ENCODE assay signal across 1 cellular context in genomic region chr6:33391278-33392167, GRCh38.
TF ChIP-seq lines count a peak whose summit lies in the region.

KIFC1 (plus strand) TSS chr6:33391823; CDS start chr6:33391986, 163 bp downstream.

TF ChIP-seq in K562, 482 proteins besides CTCF, POLR2A, EP300 and RAD21 (continued from another document and continues in another):
- TF ChIP-seq HNRNPH1 (optimal IDR thresholded peaks at IDR 0.05; ENCODE audit: low read depth, low read length), result no peak
- no peak for TF ChIP-seq ZNF655 (CRISPR knock-in tag; IDR thresholded peaks at IDR 0.05)
- no peak for TF ChIP-seq ZNF785 (CRISPR knock-in tag; IDR thresholded peaks at IDR 0.05)
- TF ChIP-seq E4F1 (CRISPR knock-in tag; IDR thresholded peaks at IDR 0.05; ENCODE audit: borderline replicate concordance), result no peak
- peak; percentile 86 for TF ChIP-seq KLF16 (IDR thresholded peaks at IDR 0.05)
- TF ChIP-seq GMEB1 (CRISPR knock-in tag; IDR thresholded peaks at IDR 0.05), result peak; percentile 95
- no peak for TF ChIP-seq ESRRB (CRISPR knock-in tag; IDR thresholded peaks at IDR 0.05; ENCODE audit: borderline replicate concordance)
- no peak for TF ChIP-seq MCM5 (IDR thresholded peaks at IDR 0.05; ENCODE audit: low read depth)
- TF ChIP-seq FOXP4 (CRISPR knock-in tag; IDR thresholded peaks at IDR 0.05; ENCODE audit: borderline replicate concordance), result no peak; the same call in 1 of the 2 replicates
- TF ChIP-seq SMARCC2 (IDR thresholded peaks at IDR 0.05; ENCODE audit: low read depth), result no peak
- TF ChIP-seq SRSF7 (optimal IDR thresholded peaks at IDR 0.05; ENCODE audit: low read depth, low read length), result no peak
- no peak for TF ChIP-seq ZNF695 (CRISPR knock-in tag; IDR thresholded peaks at IDR 0.05)
- TF ChIP-seq DDX20 (tag; IDR thresholded peaks at IDR 0.05; ENCODE audit: low read depth), result no peak
- TF ChIP-seq ZNF57 (CRISPR knock-in tag; IDR thresholded peaks at IDR 0.05), result no peak
- TF ChIP-seq CXXC5 (CRISPR knock-in tag; IDR thresholded peaks at IDR 0.05), result peak; percentile 99
- TF ChIP-seq, protein P1, sequence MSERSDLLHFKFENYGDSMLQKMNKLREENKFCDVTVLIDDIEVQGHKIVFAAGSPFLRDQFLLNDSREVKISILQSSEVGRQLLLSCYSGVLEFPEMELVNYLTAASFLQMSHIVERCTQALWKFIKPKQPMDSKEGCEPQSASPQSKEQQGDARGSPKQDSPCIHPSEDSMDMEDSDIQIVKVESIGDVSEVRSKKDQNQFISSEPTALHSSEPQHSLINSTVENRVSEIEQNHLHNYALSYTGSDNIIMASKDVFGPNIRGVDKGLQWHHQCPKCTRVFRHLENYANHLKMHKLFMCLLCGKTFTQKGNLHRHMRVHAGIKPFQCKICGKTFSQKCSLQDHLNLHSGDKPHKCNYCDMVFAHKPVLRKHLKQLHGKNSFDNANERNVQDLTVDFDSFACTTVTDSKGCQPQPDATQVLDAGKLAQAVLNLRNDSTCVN (CRISPR knock-in tag; IDR thresholded peaks at IDR 0.05), result no peak
- TF ChIP-seq, protein P2, sequence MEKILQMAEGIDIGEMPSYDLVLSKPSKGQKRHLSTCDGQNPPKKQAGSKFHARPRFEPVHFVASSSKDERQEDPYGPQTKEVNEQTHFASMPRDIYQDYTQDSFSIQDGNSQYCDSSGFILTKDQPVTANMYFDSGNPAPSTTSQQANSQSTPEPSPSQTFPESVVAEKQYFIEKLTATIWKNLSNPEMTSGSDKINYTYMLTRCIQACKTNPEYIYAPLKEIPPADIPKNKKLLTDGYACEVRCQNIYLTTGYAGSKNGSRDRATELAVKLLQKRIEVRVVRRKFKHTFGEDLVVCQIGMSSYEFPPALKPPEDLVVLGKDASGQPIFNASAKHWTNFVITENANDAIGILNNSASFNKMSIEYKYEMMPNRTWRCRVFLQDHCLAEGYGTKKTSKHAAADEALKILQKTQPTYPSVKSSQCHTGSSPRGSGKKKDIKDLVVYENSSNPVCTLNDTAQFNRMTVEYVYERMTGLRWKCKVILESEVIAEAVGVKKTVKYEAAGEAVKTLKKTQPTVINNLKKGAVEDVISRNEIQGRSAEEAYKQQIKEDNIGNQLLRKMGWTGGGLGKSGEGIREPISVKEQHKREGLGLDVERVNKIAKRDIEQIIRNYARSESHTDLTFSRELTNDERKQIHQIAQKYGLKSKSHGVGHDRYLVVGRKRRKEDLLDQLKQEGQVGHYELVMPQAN (IDR thresholded peaks at IDR 0.05; ENCODE audit: borderline replicate concordance), result peak; percentile 97
- TF ChIP-seq ZSCAN29 (IDR thresholded peaks at IDR 0.05), result no peak
- TF ChIP-seq KAT7 (CRISPR knock-in tag; IDR thresholded peaks at IDR 0.05; ENCODE audit: borderline replicate concordance), result peak; percentile 99; the same call in 1 of the 2 replicates
- no peak for TF ChIP-seq SIRT6 (IDR thresholded peaks at IDR 0.05; ENCODE audit: low read depth, low read length)
- TF ChIP-seq, protein P3, sequence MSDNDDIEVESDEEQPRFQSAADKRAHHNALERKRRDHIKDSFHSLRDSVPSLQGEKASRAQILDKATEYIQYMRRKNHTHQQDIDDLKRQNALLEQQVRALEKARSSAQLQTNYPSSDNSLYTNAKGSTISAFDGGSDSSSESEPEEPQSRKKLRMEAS (CRISPR knock-in tag; IDR thresholded peaks at IDR 0.05), result peak; percentile 96
- no peak for TF ChIP-seq ZNF318 (IDR thresholded peaks at IDR 0.05; ENCODE audit: borderline replicate concordance in 1 of 2, low read depth in 1 of 2)
- TF ChIP-seq TFAM (CRISPR knock-in tag; conservative IDR thresholded peaks at IDR 0.05), result no peak
- no peak for TF ChIP-seq ZNF75A (CRISPR knock-in tag; IDR thresholded peaks at IDR 0.05)
- peak; percentile 68; the same call in 1 of the 2 replicates for TF ChIP-seq CBFB (CRISPR knock-in tag; IDR thresholded peaks at IDR 0.05)
- no peak for TF ChIP-seq CBX8 (IDR thresholded peaks at IDR 0.05; ENCODE audit: borderline replicate concordance, extremely low read depth, low read depth, low read length, poor library complexity, severe bottlenecking)
- 0 out of 2 replicates have a peak, but pooled peaks have one; percentile 31 for TF ChIP-seq KLF13 (tag; IDR thresholded peaks at IDR 0.05; ENCODE audit: borderline replicate concordance, low read depth)
- no peak for TF ChIP-seq TAF15 (IDR thresholded peaks at IDR 0.05; ENCODE audit: low read depth, low read length)
- peak; percentile 22; the same call in 1 of the 2 replicates for TF ChIP-seq HDAC2 (IDR thresholded peaks at IDR 0.05)
- TF ChIP-seq TCF7L2 (IDR thresholded peaks at IDR 0.05; ENCODE audit: low read depth, low read length), result 0 out of 2 replicates have a peak, but pooled peaks have one; percentile 28
- TF ChIP-seq, protein P4, sequence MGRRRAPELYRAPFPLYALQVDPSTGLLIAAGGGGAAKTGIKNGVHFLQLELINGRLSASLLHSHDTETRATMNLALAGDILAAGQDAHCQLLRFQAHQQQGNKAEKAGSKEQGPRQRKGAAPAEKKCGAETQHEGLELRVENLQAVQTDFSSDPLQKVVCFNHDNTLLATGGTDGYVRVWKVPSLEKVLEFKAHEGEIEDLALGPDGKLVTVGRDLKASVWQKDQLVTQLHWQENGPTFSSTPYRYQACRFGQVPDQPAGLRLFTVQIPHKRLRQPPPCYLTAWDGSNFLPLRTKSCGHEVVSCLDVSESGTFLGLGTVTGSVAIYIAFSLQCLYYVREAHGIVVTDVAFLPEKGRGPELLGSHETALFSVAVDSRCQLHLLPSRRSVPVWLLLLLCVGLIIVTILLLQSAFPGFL (CRISPR knock-in tag; IDR thresholded peaks at IDR 0.05), result no peak
- 0 out of 2 replicates have a peak, but pooled peaks have one; percentile 27 for TF ChIP-seq ZNF707 (CRISPR knock-in tag; conservative IDR thresholded peaks at IDR 0.05)
- TF ChIP-seq, protein P5, sequence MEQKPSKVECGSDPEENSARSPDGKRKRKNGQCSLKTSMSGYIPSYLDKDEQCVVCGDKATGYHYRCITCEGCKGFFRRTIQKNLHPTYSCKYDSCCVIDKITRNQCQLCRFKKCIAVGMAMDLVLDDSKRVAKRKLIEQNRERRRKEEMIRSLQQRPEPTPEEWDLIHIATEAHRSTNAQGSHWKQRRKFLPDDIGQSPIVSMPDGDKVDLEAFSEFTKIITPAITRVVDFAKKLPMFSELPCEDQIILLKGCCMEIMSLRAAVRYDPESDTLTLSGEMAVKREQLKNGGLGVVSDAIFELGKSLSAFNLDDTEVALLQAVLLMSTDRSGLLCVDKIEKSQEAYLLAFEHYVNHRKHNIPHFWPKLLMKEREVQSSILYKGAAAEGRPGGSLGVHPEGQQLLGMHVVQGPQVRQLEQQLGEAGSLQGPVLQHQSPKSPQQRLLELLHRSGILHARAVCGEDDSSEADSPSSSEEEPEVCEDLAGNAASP (IDR thresholded peaks at IDR 0.05), result no peak
- peak; percentile 47 for TF ChIP-seq ZKSCAN1 (IDR thresholded peaks at IDR 0.05; ENCODE audit: low read depth, low read length)
- no peak for TF ChIP-seq SRSF9 (IDR thresholded peaks at IDR 0.05; ENCODE audit: borderline replicate concordance, low read depth, low read length)
- TF ChIP-seq RUNX1 (IDR thresholded peaks at IDR 0.05; ENCODE audit: low read depth), result no peak
- peak; percentile 78; the same call in 1 of the 2 replicates for TF ChIP-seq TARDBP (IDR thresholded peaks at IDR 0.05)
